Comparison of ENCODE assay signal across 1 cellular context in genomic region chr3:113838631-113839209, GRCh38.
TF ChIP-seq lines count a peak whose summit lies in the region.

Gene GRAMD1C, plus strand, starts transcription at chr3:113838788. Its CDS starts 122 bp downstream, at chr3:113838910.

TF ChIP-seq in K562, 482 proteins besides CTCF, POLR2A, EP300 and RAD21 (continued from another document and continues in another):
- TF ChIP-seq, protein P1, sequence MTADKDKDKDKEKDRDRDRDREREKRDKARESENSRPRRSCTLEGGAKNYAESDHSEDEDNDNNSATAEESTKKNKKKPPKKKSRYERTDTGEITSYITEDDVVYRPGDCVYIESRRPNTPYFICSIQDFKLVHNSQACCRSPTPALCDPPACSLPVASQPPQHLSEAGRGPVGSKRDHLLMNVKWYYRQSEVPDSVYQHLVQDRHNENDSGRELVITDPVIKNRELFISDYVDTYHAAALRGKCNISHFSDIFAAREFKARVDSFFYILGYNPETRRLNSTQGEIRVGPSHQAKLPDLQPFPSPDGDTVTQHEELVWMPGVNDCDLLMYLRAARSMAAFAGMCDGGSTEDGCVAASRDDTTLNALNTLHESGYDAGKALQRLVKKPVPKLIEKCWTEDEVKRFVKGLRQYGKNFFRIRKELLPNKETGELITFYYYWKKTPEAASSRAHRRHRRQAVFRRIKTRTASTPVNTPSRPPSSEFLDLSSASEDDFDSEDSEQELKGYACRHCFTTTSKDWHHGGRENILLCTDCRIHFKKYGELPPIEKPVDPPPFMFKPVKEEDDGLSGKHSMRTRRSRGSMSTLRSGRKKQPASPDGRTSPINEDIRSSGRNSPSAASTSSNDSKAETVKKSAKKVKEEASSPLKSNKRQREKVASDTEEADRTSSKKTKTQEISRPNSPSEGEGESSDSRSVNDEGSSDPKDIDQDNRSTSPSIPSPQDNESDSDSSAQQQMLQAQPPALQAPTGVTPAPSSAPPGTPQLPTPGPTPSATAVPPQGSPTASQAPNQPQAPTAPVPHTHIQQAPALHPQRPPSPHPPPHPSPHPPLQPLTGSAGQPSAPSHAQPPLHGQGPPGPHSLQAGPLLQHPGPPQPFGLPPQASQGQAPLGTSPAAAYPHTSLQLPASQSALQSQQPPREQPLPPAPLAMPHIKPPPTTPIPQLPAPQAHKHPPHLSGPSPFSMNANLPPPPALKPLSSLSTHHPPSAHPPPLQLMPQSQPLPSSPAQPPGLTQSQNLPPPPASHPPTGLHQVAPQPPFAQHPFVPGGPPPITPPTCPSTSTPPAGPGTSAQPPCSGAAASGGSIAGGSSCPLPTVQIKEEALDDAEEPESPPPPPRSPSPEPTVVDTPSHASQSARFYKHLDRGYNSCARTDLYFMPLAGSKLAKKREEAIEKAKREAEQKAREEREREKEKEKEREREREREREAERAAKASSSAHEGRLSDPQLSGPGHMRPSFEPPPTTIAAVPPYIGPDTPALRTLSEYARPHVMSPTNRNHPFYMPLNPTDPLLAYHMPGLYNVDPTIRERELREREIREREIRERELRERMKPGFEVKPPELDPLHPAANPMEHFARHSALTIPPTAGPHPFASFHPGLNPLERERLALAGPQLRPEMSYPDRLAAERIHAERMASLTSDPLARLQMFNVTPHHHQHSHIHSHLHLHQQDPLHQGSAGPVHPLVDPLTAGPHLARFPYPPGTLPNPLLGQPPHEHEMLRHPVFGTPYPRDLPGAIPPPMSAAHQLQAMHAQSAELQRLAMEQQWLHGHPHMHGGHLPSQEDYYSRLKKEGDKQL (CRISPR knock-in tag; IDR thresholded peaks at IDR 0.05; ENCODE audit: borderline replicate concordance), result no peak
- TF ChIP-seq REST (CRISPR knock-in tag; IDR thresholded peaks at IDR 0.05; ENCODE audit: low read depth) (no peak), ZNF316 (IDR thresholded peaks at IDR 0.05) (no peak), RBM17 (IDR thresholded peaks at IDR 0.05; ENCODE audit: borderline replicate concordance, low read depth, low read length) (no peak), THAP12 (CRISPR knock-in tag; IDR thresholded peaks at IDR 0.05) (no peak), ZNF830 (CRISPR knock-in tag; IDR thresholded peaks at IDR 0.05) (no peak), E2F4 (CRISPR knock-in tag; IDR thresholded peaks at IDR 0.05; ENCODE audit: low read depth) (no peak), KDM2B (CRISPR knock-in tag; IDR thresholded peaks at IDR 0.05) (no peak), USF1 (CRISPR knock-in tag; IDR thresholded peaks at IDR 0.05) (no peak), TAF15 (IDR thresholded peaks at IDR 0.05; ENCODE audit: low read depth, low read length) (no peak), HIVEP1 (CRISPR knock-in tag; IDR thresholded peaks at IDR 0.05) (no peak), ZNF444 (CRISPR knock-in tag; IDR thresholded peaks at IDR 0.05) (no peak), CBX5 (IDR thresholded peaks at IDR 0.05; ENCODE audit: borderline replicate concordance, low read depth) (no peak), RHOXF2B (CRISPR knock-in tag; conservative IDR thresholded peaks at IDR 0.05) (no peak), ZNF655 (CRISPR knock-in tag; IDR thresholded peaks at IDR 0.05) (no peak)
- TF ChIP-seq, protein P2, sequence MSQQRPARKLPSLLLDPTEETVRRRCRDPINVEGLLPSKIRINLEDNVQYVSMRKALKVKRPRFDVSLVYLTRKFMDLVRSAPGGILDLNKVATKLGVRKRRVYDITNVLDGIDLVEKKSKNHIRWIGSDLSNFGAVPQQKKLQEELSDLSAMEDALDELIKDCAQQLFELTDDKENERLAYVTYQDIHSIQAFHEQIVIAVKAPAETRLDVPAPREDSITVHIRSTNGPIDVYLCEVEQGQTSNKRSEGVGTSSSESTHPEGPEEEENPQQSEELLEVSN (IDR thresholded peaks at IDR 0.05; ENCODE audit: borderline replicate concordance in 1 of 2, extremely low read depth in 1 of 2, insufficient read depth in 1 of 2, insufficient read length in 1 of 2, low read depth in 1 of 2, low read length in 1 of 2, poor library complexity in 1 of 2, severe bottlenecking in 1 of 2), result peak in 1 of 2 experiments; percentile 15
- TF ChIP-seq, protein P3, sequence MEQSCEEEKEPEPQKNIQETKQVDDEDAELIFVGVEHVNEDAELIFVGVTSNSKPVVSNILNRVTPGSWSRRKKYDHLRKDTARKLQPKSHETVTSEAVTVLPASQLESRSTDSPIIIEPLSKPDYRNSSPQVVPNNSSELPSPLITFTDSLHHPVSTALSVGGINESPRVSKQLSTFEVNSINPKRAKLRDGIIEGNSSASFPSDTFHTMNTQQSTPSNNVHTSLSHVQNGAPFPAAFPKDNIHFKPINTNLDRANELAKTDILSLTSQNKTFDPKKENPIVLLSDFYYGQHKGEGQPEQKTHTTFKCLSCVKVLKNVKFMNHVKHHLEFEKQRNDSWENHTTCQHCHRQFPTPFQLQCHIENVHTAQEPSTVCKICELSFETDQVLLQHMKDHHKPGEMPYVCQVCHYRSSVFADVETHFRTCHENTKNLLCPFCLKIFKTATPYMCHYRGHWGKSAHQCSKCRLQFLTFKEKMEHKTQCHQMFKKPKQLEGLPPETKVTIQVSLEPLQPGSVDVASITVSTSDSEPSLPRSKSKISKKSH (CRISPR knock-in tag; IDR thresholded peaks at IDR 0.05), result no peak
- TF ChIP-seq, protein P4, sequence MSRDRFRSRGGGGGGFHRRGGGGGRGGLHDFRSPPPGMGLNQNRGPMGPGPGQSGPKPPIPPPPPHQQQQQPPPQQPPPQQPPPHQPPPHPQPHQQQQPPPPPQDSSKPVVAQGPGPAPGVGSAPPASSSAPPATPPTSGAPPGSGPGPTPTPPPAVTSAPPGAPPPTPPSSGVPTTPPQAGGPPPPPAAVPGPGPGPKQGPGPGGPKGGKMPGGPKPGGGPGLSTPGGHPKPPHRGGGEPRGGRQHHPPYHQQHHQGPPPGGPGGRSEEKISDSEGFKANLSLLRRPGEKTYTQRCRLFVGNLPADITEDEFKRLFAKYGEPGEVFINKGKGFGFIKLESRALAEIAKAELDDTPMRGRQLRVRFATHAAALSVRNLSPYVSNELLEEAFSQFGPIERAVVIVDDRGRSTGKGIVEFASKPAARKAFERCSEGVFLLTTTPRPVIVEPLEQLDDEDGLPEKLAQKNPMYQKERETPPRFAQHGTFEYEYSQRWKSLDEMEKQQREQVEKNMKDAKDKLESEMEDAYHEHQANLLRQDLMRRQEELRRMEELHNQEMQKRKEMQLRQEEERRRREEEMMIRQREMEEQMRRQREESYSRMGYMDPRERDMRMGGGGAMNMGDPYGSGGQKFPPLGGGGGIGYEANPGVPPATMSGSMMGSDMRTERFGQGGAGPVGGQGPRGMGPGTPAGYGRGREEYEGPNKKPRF (IDR thresholded peaks at IDR 0.05; ENCODE audit: low read depth, low read length), result no peak
- TF ChIP-seq, protein P5, sequence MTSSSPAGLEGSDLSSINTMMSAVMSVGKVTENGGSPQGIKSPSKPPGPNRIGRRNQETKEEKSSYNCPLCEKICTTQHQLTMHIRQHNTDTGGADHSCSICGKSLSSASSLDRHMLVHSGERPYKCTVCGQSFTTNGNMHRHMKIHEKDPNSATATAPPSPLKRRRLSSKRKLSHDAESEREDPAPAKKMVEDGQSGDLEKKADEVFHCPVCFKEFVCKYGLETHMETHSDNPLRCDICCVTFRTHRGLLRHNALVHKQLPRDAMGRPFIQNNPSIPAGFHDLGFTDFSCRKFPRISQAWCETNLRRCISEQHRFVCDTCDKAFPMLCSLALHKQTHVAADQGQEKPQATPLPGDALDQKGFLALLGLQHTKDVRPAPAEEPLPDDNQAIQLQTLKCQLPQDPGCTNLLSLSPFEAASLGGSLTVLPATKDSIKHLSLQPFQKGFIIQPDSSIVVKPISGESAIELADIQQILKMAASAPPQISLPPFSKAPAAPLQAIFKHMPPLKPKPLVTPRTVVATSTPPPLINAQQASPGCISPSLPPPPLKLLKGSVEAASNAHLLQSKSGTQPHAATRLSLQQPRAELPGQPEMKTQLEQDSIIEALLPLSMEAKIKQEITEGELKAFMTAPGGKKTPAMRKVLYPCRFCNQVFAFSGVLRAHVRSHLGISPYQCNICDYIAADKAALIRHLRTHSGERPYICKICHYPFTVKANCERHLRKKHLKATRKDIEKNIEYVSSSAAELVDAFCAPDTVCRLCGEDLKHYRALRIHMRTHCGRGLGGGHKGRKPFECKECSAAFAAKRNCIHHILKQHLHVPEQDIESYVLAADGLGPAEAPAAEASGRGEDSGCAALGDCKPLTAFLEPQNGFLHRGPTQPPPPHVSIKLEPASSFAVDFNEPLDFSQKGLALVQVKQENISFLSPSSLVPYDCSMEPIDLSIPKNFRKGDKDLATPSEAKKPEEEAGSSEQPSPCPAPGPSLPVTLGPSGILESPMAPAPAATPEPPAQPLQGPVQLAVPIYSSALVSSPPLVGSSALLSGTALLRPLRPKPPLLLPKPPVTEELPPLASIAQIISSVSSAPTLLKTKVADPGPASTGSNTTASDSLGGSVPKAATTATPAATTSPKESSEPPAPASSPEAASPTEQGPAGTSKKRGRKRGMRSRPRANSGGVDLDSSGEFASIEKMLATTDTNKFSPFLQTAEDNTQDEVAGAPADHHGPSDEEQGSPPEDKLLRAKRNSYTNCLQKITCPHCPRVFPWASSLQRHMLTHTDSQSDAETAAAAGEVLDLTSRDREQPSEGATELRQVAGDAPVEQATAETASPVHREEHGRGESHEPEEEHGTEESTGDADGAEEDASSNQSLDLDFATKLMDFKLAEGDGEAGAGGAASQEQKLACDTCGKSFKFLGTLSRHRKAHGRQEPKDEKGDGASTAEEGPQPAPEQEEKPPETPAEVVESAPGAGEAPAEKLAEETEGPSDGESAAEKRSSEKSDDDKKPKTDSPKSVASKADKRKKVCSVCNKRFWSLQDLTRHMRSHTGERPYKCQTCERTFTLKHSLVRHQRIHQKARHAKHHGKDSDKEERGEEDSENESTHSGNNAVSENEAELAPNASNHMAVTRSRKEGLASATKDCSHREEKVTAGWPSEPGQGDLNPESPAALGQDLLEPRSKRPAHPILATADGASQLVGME (CRISPR knock-in tag; IDR thresholded peaks at IDR 0.05), result no peak
- TF ChIP-seq, protein P6, sequence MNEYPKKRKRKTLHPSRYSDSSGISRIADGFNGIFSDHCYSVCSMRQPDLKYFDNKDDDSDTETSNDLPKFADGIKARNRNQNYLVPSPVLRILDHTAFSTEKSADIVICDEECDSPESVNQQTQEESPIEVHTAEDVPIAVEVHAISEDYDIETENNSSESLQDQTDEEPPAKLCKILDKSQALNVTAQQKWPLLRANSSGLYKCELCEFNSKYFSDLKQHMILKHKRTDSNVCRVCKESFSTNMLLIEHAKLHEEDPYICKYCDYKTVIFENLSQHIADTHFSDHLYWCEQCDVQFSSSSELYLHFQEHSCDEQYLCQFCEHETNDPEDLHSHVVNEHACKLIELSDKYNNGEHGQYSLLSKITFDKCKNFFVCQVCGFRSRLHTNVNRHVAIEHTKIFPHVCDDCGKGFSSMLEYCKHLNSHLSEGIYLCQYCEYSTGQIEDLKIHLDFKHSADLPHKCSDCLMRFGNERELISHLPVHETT (CRISPR knock-in tag; conservative IDR thresholded peaks at IDR 0.05 in 1 of 2, IDR thresholded peaks at IDR 0.05 in 1 of 2), result no peak
